Comparison of ENCODE assay signal across 8 cellular contexts in genomic region chr18:62585274-62586147, GRCh38.
DNase-seq lines count a peak whose midpoint lies in the region; ATAC-seq and TF ChIP-seq lines count a peak whose summit lies in the region.

No MANE protein-coding gene starts in this region.

- CTCF ChIA-PET in activated CD8-positive, alpha-beta T cell treated with anti-CD3 and anti-CD28 coated beads, Interleukin-2, amount 10 ng/mL, durations not matched to agents 7 days and 5 days (lab: Charles Lee): interaction anchor here (0.7 to 5.3 kb wide), 15 partner anchors 8 to 400 kb away, joined by 3 to 31 read pairs (median 3); partner anchors contain the start of genes PHLPP1 and ZCCHC2

- peak overlapping the region; percentile 71 for H3K4me2 ChIP-seq in skeletal muscle satellite cell (ENCODE audit: low read length)

- no peaks in the 10 kb centered on the region for H3K27me3 Mint-ChIP-seq in activated CD8-positive, alpha-beta T cell treated with anti-CD3 and anti-CD28 coated beads, Interleukin-2, amount 10 ng/mL, durations not matched to agents 7 days and 5 days (ENCODE audit: low read depth)
- H3K27me3 Mint-ChIP-seq in CD14-positive monocyte (ENCODE audit: low read depth in 3 of 3): peaks cover 7 to 11% (median 8%) of the 10 kb centered on the region in 3 donors

- H3K27me3 ChIP-seq in skeletal muscle satellite cell (ENCODE audit: control insufficient read depth, insufficient read depth, low read length): peaks cover 11% of the 10 kb centered on the region

- peaks cover 4% of the 10 kb centered on the region for H3K4me1 ChIP-seq in skeletal muscle satellite cell (ENCODE audit: control insufficient read depth, insufficient read depth, low read length)

- H3K9me3 Mint-ChIP-seq in activated CD8-positive, alpha-beta T cell treated with anti-CD3 and anti-CD28 coated beads, Interleukin-2, amount 10 ng/mL, durations not matched to agents 7 days and 5 days (ENCODE audit: insufficient read depth): no peaks in the 10 kb centered on the region
- no peaks in the 10 kb centered on the region for H3K9me3 Mint-ChIP-seq in CD14-positive monocyte

- peaks cover 39% of the 10 kb centered on the region for H3K4me1 Mint-ChIP-seq in activated CD8-positive, alpha-beta T cell treated with anti-CD3 and anti-CD28 coated beads, Interleukin-2, amount 10 ng/mL, durations not matched to agents 7 days and 5 days (ENCODE audit: low read depth)
- peaks cover 30% of the 10 kb centered on the region for H3K4me1 Mint-ChIP-seq in CD14-positive monocyte

- no peaks in the 10 kb centered on the region for H3K36me3 ChIP-seq in skeletal muscle satellite cell (ENCODE audit: insufficient read depth, low read length)

- peak overlapping the region; percentile 42 for H3K4me3 ChIP-seq in skeletal muscle satellite cell (ENCODE audit: low read length)

- H3K9ac ChIP-seq in skeletal muscle satellite cell (ENCODE audit: low read depth, low read length): no peak overlapping the region

- H3K4me3 Mint-ChIP-seq in activated CD8-positive, alpha-beta T cell treated with anti-CD3 and anti-CD28 coated beads, Interleukin-2, amount 10 ng/mL, durations not matched to agents 7 days and 5 days: peak overlapping the region; percentile 6
- peak overlapping the region in 1 of 2 donors; percentile 66 for H3K4me3 Mint-ChIP-seq in CD14-positive monocyte

- POLR2A ChIA-PET in activated CD8-positive, alpha-beta T cell treated with anti-CD3 and anti-CD28 coated beads, Interleukin-2, amount 10 ng/mL, durations not matched to agents 7 days and 5 days (lab: Charles Lee): no interaction called here

- peak; percentile 37 for ATAC-seq in GM18511 (IDR thresholded peaks at IDR 0.05; ENCODE audit: unreplicated experiment)
- ATAC-seq in HG02852 (IDR thresholded peaks at IDR 0.05; ENCODE audit: unreplicated experiment): peak; percentile 10
- no peak for ATAC-seq in activated CD8-positive, alpha-beta T cell treated with anti-CD3 and anti-CD28 coated beads, Interleukin-2, amount 10 ng/mL, durations not matched to agents 7 days and 5 days

- DNase-seq in activated CD8-positive, alpha-beta T cell treated with anti-CD3 and anti-CD28 coated beads, Interleukin-2, amount 10 ng/mL, durations not matched to agents 7 days and 5 days: no peak
- DNase-seq in CD14-positive monocyte (ENCODE audit: low spot score) (no peak), LoVo (ENCODE audit: low spot score) (no peak), NCI-H2107 treated with DMSO at 0.1 percent for 48 hours (lab: John Stamatoyannopoulos, UW; ENCODE audit: unreplicated experiment) (no peak), GM19240 (ENCODE audit: insufficient read length, low spot score) (no peak)

- intact Hi-C loops in CD14-positive monocyte (cut with micrococcal nuclease): loop anchor here in 1 of 2 donors (10.0 kb wide), 1 partner anchor 401 kb away; the partner anchor contains the start of genes PIGN and RELCH

- H3K27ac Mint-ChIP-seq in activated CD8-positive, alpha-beta T cell treated with anti-CD3 and anti-CD28 coated beads, Interleukin-2, amount 10 ng/mL, durations not matched to agents 7 days and 5 days: peak overlapping the region; percentile 69
- peak overlapping the region in 1 of 7 donors; percentile 1 for H3K27ac Mint-ChIP-seq in CD14-positive monocyte

- no peak for TF ChIP-seq CTCF in CD14-positive monocyte (IDR thresholded peaks at IDR 0.05)

- H3K36me3 Mint-ChIP-seq in activated CD8-positive, alpha-beta T cell treated with anti-CD3 and anti-CD28 coated beads, Interleukin-2, amount 10 ng/mL, durations not matched to agents 7 days and 5 days (ENCODE audit: low read depth): peaks cover 29% of the 10 kb centered on the region
- H3K36me3 Mint-ChIP-seq in CD14-positive monocyte: peaks cover 17 to 23% of the 10 kb centered on the region in 2 donors

- H3K9me3 ChIP-seq in skeletal muscle satellite cell (replicated peaks; ENCODE audit: low read length): no peaks in the 10 kb centered on the region
